In genomic region chr12:68109444-68110217, GRCh38 we compare ENCODE assay signal across 26 cellular contexts. TPM values are rescaled to one million over a fixed set of nuclear protein-coding genes. Genes with fewer than 3 reads are reported as not detected.
"Had no signal": no experiment of that assay in that cellular context is flagged by ENCODE, and none has a peak within 500 bp of the region (broad histone marks: within the 10 kb centered on the region; RNA-seq: fewer than 3 reads in every experiment).

No MANE protein-coding gene starts in this region.

- H3K27ac ChIP-seq: adrenal gland, coronary artery, gastrocnemius medialis, heart left ventricle, lower lobe of right lung, neural progenitor cell, upper lobe of left lung had no signal

- H3K36me3 Mint-ChIP-seq: activated naive CD4-positive, alpha-beta T cell treated with anti-CD3 and anti-CD28 coated beads, Interleukin-2, amount 50 U/mL, for 24 hours; immature natural killer cell; naive B cell; neural progenitor cell; T-cell had no signal

- H3K9ac ChIP-seq: neural progenitor cell had no signal

- H3K36me3 ChIP-seq: adrenal gland, gastrocnemius medialis, heart left ventricle, lower lobe of right lung, neural progenitor cell, upper lobe of left lung had no signal

- H3K4me1 Mint-ChIP-seq: activated naive CD4-positive, alpha-beta T cell treated with anti-CD3 and anti-CD28 coated beads, Interleukin-2, amount 50 U/mL, for 24 hours; naive B cell had no signal

- H2AFZ ChIP-seq: neural progenitor cell had no signal

- H3K27me3 Mint-ChIP-seq: activated naive CD4-positive, alpha-beta T cell treated with anti-CD3 and anti-CD28 coated beads, Interleukin-2, amount 50 U/mL, for 24 hours; activated T-cell treated with anti-CD3 and anti-CD28 coated beads, Interleukin-2, amount 50 U/mL, for 24 hours; naive B cell; stimulated activated naive CD8-positive, alpha-beta T cell treated with anti-CD3 and anti-CD28 coated beads, Interleukin-15, amount 100 ng/mL, for 72 hours; T-cell had no signal

- H3K4me2 ChIP-seq: neural progenitor cell had no signal

- ATAC-seq: activated CD4-positive, CD25-positive, alpha-beta regulatory T cell treated with anti-CD3 and anti-CD28 coated beads, Interleukin-2, amount 50 U/mL, for 24 hours; gastrocnemius medialis; heart left ventricle; lower lobe of right lung; sciatic nerve; T-cell had no signal

- H3K27ac Mint-ChIP-seq: activated naive CD4-positive, alpha-beta T cell treated with anti-CD3 and anti-CD28 coated beads, Interleukin-2, amount 50 U/mL, for 24 hours; activated T-cell treated with anti-CD3 and anti-CD28 coated beads, Interleukin-2, amount 50 U/mL, for 24 hours; immature natural killer cell; naive B cell; neural progenitor cell; stimulated activated naive CD8-positive, alpha-beta T cell treated with anti-CD3 and anti-CD28 coated beads, Interleukin-15, amount 100 ng/mL, for 72 hours; T-cell had no signal

- H3K9me3 ChIP-seq: adrenal gland, gastrocnemius medialis, heart left ventricle, lower lobe of right lung, upper lobe of left lung had no signal

- DNase-seq: activated CD4-positive, alpha-beta T cell treated with anti-CD3 and anti-CD28 coated beads, Interleukin-2, amount 50 U/mL, for 48 hours; activated effector memory CD4-positive, alpha-beta T cell treated with Interleukin-2 at 50 U/mL for 16 hours; activated T-cell treated with anti-CD3 and anti-CD28 coated beads, Interleukin-2, amount 50 U/mL, for 24 hours; adrenal gland; central memory CD4-positive, alpha-beta T cell; effector CD4-positive, alpha-beta T cell; gastrocnemius medialis; heart left ventricle; immature natural killer cell; lower lobe of right lung; midbrain; naive B cell; stimulated activated CD4-positive, alpha-beta T cell treated with anti-CD3 and anti-CD28 coated beads, Interleukin-1b, Interleukin-23, amount 100 ng/mL, for 48 hours; stimulated activated naive CD8-positive, alpha-beta T cell treated with anti-CD3 and anti-CD28 coated beads, Interleukin-15, amount 100 ng/mL, for 72 hours; T-cell; T-helper 9 cell; upper lobe of left lung had no signal

- H3K9me3 Mint-ChIP-seq: activated naive CD4-positive, alpha-beta T cell treated with anti-CD3 and anti-CD28 coated beads, Interleukin-2, amount 50 U/mL, for 24 hours; activated T-cell treated with anti-CD3 and anti-CD28 coated beads, Interleukin-2, amount 50 U/mL, for 24 hours; immature natural killer cell; naive B cell; neural progenitor cell; stimulated activated naive CD8-positive, alpha-beta T cell treated with anti-CD3 and anti-CD28 coated beads, Interleukin-15, amount 100 ng/mL, for 72 hours; T-cell had no signal

- H3K4me3 ChIP-seq: adrenal gland, coronary artery, gastrocnemius medialis, heart left ventricle, lower lobe of right lung, neural progenitor cell, upper lobe of left lung had no signal

- H3K4me3 Mint-ChIP-seq: activated naive CD4-positive, alpha-beta T cell treated with anti-CD3 and anti-CD28 coated beads, Interleukin-2, amount 50 U/mL, for 24 hours; activated T-cell treated with anti-CD3 and anti-CD28 coated beads, Interleukin-2, amount 50 U/mL, for 24 hours; immature natural killer cell; naive B cell; neural progenitor cell; stimulated activated naive CD8-positive, alpha-beta T cell treated with anti-CD3 and anti-CD28 coated beads, Interleukin-15, amount 100 ng/mL, for 72 hours; T-cell had no signal

- H3K27me3 ChIP-seq: adrenal gland, gastrocnemius medialis, heart left ventricle, neural progenitor cell, upper lobe of left lung had no signal

- H3K4me1 ChIP-seq: adrenal gland, gastrocnemius medialis, heart left ventricle, lower lobe of right lung, neural progenitor cell had no signal

RNA-seq across cellular contexts. Expression of gene IFNG, which starts 49.9 kb away (rescaled TPM):
- total RNA-seq: fibroblast of lung, gastrocnemius medialis, lower lobe of right lung, osteocyte, pulmonary artery endothelial cell, temporal lobe had no signal
- polyA plus RNA-seq: fibroblast of lung, heart left ventricle had no signal
